Comparison of ENCODE assay signal across 24 cellular contexts in genomic region chr17:71933306-71933705, GRCh38.
DNase-seq lines count a peak whose midpoint lies in the region; ATAC-seq, FAIRE-seq and TF ChIP-seq lines count a peak whose summit lies in the region.
"Had no signal": no experiment of that assay in that cellular context is flagged by ENCODE, and none has a peak within 500 bp of the region (broad histone marks: within the 10 kb centered on the region; RNA-seq: fewer than 3 reads in every experiment).

No MANE protein-coding gene starts in this region.

- intact Hi-C loops in activated CD4-positive, alpha-beta T cell treated with anti-CD3 and anti-CD28 coated beads, Interleukin-2, amount 10 ng/mL, durations not matched to agents 24 days and 14 days (cut with micrococcal nuclease), result no loop called here

- TF ChIP-seq POLR2A in H54 (IDR thresholded peaks at IDR 0.05; ENCODE audit: low read depth, low read length) (no peak), tibial nerve (IDR thresholded peaks at IDR 0.05) (no peak)

- H3K9me3 Mint-ChIP-seq in activated CD4-positive, alpha-beta T cell treated with anti-CD3 and anti-CD28 coated beads, Interleukin-2, amount 10 ng/mL, durations not matched to agents 24 days and 14 days, result no peaks in the 10 kb centered on the region
- peaks cover 3% of the 10 kb centered on the region for H3K9me3 Mint-ChIP-seq in stimulated activated memory B cell treated with anti-CD40 and anti-IgM and Interleukin-4, amounts not matched to agents 10 μg/mL and 1 μg/mL and 100 μg/mL, for 72 hours

- no peak for ATAC-seq in stimulated activated memory B cell treated with anti-CD40 and anti-IgM and Interleukin-4, amounts not matched to agents 10 μg/mL and 1 μg/mL and 100 μg/mL, for 72 hours
- ATAC-seq: HCT116 had no signal

- no peaks in the 10 kb centered on the region for H3K27me3 ChIP-seq in tibial nerve
- H3K27me3 ChIP-seq: BE2C had no signal

- no peaks in the 10 kb centered on the region for H3K4me1 Mint-ChIP-seq in activated CD4-positive, alpha-beta T cell treated with anti-CD3 and anti-CD28 coated beads, Interleukin-2, amount 10 ng/mL, durations not matched to agents 24 days and 14 days
- H3K4me1 Mint-ChIP-seq in stimulated activated memory B cell treated with anti-CD40 and anti-IgM and Interleukin-4, amounts not matched to agents 10 μg/mL and 1 μg/mL and 100 μg/mL, for 72 hours, result no peaks in the 10 kb centered on the region
- H3K4me1 Mint-ChIP-seq: CD4-positive, CD25-positive, alpha-beta regulatory T cell; CD8-positive, alpha-beta memory T cell had no signal

- H3K36me3 ChIP-seq in tibial nerve, result no peaks in the 10 kb centered on the region
- H3K36me3 ChIP-seq: BE2C had no signal

- no peak overlapping the region for H3K4me3 Mint-ChIP-seq in activated CD4-positive, alpha-beta T cell treated with anti-CD3 and anti-CD28 coated beads, Interleukin-2, amount 10 ng/mL, durations not matched to agents 24 days and 14 days
- no peak overlapping the region for H3K4me3 Mint-ChIP-seq in stimulated activated memory B cell treated with anti-CD40 and anti-IgM and Interleukin-4, amounts not matched to agents 10 μg/mL and 1 μg/mL and 100 μg/mL, for 72 hours
- H3K4me3 Mint-ChIP-seq: CD4-positive, CD25-positive, alpha-beta regulatory T cell; CD8-positive, alpha-beta memory T cell; HFFc6 had no signal

- WGBS in tibial nerve, 2 donors, result 56 to 60% methylated on average over 3 of the region's 3 CpGs

- DNase-seq in AG10803 (ENCODE audit: low read depth) (peak; percentile 16), H54 (ENCODE audit: insufficient read length, low spot score) (no peak), astrocyte of the hippocampus (ENCODE audit: low read depth, low spot score) (peak; percentile 21), tibial nerve (ENCODE audit: low spot score in 2 of 2) (no peak)
- DNase-seq in NK-92 treated with Interleukin-12 subunit alpha and Interleukin-12 subunit beta, amount 100 ng/mL, for 24 hours (lab: John Stamatoyannopoulos, UW), result no peak
- DNase-seq in activated CD4-positive, alpha-beta T cell treated with anti-CD3 and anti-CD28 coated beads, Interleukin-2, amount 10 ng/mL, durations not matched to agents 24 days and 14 days, result no peak
- DNase-seq: 8988T; BE2C; C1 segment of cervical spinal cord; CD4-positive, CD25-positive, alpha-beta regulatory T cell; CD8-positive, alpha-beta memory T cell; COR-L47; DMS 273 treated with DMSO at 0.1 percent for 48 hours; DMS53; DND-41; EL; GM23248; H7; HFFc6; KG1 had no signal

- TF ChIP-seq EP300 in tibial nerve (IDR thresholded peaks at IDR 0.05), result no peak

- TF ChIP-seq CTCF in AG10803 (conservative IDR thresholded peaks at IDR 0.05; ENCODE audit: low read length) (no peak), tibial nerve (IDR thresholded peaks at IDR 0.05) (no peak)

- H3K27ac ChIP-seq in tibial nerve, result no peak overlapping the region
- H3K27ac ChIP-seq: GM23248 had no signal

- H3K27ac Mint-ChIP-seq in activated CD4-positive, alpha-beta T cell treated with anti-CD3 and anti-CD28 coated beads, Interleukin-2, amount 10 ng/mL, durations not matched to agents 24 days and 14 days, result no peak overlapping the region
- H3K27ac Mint-ChIP-seq in stimulated activated memory B cell treated with anti-CD40 and anti-IgM and Interleukin-4, amounts not matched to agents 10 μg/mL and 1 μg/mL and 100 μg/mL, for 72 hours, result no peak overlapping the region
- H3K27ac Mint-ChIP-seq: CD4-positive, CD25-positive, alpha-beta regulatory T cell; CD8-positive, alpha-beta memory T cell; HFFc6 had no signal

- H3K4me1 ChIP-seq in tibial nerve, result no peaks in the 10 kb centered on the region
- H3K4me1 ChIP-seq: BE2C had no signal

- no peaks in the 10 kb centered on the region for H3K9me3 ChIP-seq in tibial nerve
- H3K9me3 ChIP-seq: BE2C had no signal

- no peaks in the 10 kb centered on the region for H3K27me3 Mint-ChIP-seq in activated CD4-positive, alpha-beta T cell treated with anti-CD3 and anti-CD28 coated beads, Interleukin-2, amount 10 ng/mL, durations not matched to agents 24 days and 14 days
- no peaks in the 10 kb centered on the region for H3K27me3 Mint-ChIP-seq in stimulated activated memory B cell treated with anti-CD40 and anti-IgM and Interleukin-4, amounts not matched to agents 10 μg/mL and 1 μg/mL and 100 μg/mL, for 72 hours
- H3K27me3 Mint-ChIP-seq: CD4-positive, CD25-positive, alpha-beta regulatory T cell; CD8-positive, alpha-beta memory T cell had no signal

- H3K4me3 ChIP-seq in AG10803 (ENCODE audit: low read length) (no peak overlapping the region), tibial nerve (no peak overlapping the region)
- H3K4me3 ChIP-seq: GM23248 had no signal

- H3K36me3 Mint-ChIP-seq in activated CD4-positive, alpha-beta T cell treated with anti-CD3 and anti-CD28 coated beads, Interleukin-2, amount 10 ng/mL, durations not matched to agents 24 days and 14 days (ENCODE audit: low read depth), result no peaks in the 10 kb centered on the region
- no peaks in the 10 kb centered on the region for H3K36me3 Mint-ChIP-seq in stimulated activated memory B cell treated with anti-CD40 and anti-IgM and Interleukin-4, amounts not matched to agents 10 μg/mL and 1 μg/mL and 100 μg/mL, for 72 hours
- H3K36me3 Mint-ChIP-seq: CD4-positive, CD25-positive, alpha-beta regulatory T cell; CD8-positive, alpha-beta memory T cell had no signal

- peak; percentile 50 for FAIRE-seq in H54 (lab: Jason Lieb, UNC)
- FAIRE-seq: GM12892, GM18507 had no signal

Comparison
In these comparisons a context has a peak if more than half of its experiments do, and no peak if none do; other contexts are left out.
1. DNase-seq: peak in AG10803 (single experiment) and astrocyte of the hippocampus (single experiment); none in H54 (single experiment), NK-92 treated with Interleukin-12 subunit alpha and Interleukin-12 subunit beta, amount 100 ng/mL, for 24 hours (single experiment), activated CD4-positive, alpha-beta T cell treated with anti-CD3 and anti-CD28 coated beads, Interleukin-2, amount 10 ng/mL, durations not matched to agents 24 days and 14 days (single experiment) and tibial nerve (0 of 2).